38 cellular contexts compared by ENCODE assay signal in the genomic region with DNA sequence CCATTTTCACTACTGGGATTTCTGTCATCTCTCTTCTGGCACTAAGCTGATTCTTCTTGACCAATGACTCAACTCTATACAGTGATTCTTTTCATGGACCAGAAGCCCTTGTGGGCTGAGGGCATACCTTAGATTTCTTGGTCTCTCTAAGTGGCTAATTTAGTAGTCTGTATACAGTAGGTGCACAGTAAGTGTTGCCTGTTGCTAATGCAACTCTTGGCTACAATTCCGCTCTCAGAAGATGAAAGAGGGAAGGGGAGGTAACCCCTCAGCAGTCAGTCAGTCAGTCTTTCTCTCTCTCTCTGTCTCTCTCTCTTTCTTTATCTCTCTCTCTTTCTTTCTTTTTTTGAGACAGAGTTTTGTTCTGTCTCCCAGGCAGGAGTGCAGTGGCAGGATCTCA.
"Had no signal": no experiment of that assay in that cellular context is flagged by ENCODE, and none has a peak within 500 bp of the region (broad histone marks: within the 10 kb centered on the region; RNA-seq: fewer than 3 reads in every experiment).

No MANE protein-coding gene starts in this region.

- H3K4me3 Mint-ChIP-seq: activated CD4-positive, alpha-beta memory T cell treated with anti-CD3 and anti-CD28 coated beads, Interleukin-2, amount 10 ng/mL, durations not matched to agents 7 days and 5 days; activated CD4-positive, alpha-beta T cell treated with anti-CD3 and anti-CD28 coated beads for 36 hours; activated CD4-positive, alpha-beta T cell treated with anti-CD3 and anti-CD28 coated beads, Interleukin-2, amount 10 ng/mL, durations not matched to agents 7 days and 5 days; activated CD8-positive, alpha-beta memory T cell treated with anti-CD3 and anti-CD28 coated beads, Interleukin-2, amount 10 ng/mL, durations not matched to agents 7 days and 5 days; activated CD8-positive, alpha-beta T cell treated with anti-CD3 and anti-CD28 coated beads, Interleukin-2, amount 10 ng/mL, durations not matched to agents 7 days and 5 days; activated naive CD4-positive, alpha-beta T cell treated with anti-CD3 and anti-CD28 coated beads, Interleukin-2, amount 10 ng/mL, durations not matched to agents 7 days and 5 days; activated naive CD4-positive, alpha-beta T cell treated with anti-CD3 and anti-CD28 coated beads, Interleukin-2, amount 50 U/mL, for 24 hours; activated naive CD8-positive, alpha-beta T cell; activated naive CD8-positive, alpha-beta T cell treated with anti-CD3 and anti-CD28 coated beads, Interleukin-2, amount 10 ng/mL, durations not matched to agents 7 days and 5 days; activated naive CD8-positive, alpha-beta T cell treated with anti-CD3 and anti-CD28 coated beads, Interleukin-2, amount 50 U/mL, for 24 hours; activated T-cell treated with anti-CD3 and anti-CD28 coated beads, Interleukin-2, amount 50 U/mL, for 24 hours; brain; central memory CD8-positive, alpha-beta T cell; T-helper 1 cell treated with Interleukin-12 subunit alpha and Interleukin-12 subunit beta and Interleukin-4 antibody, amounts not matched to agents 30 μg/mL and 1 μg/mL, for 36 hours; T-helper 2 cell treated with Interferon-gamma antibody and Interleukin-4, amounts not matched to agents 5 μg/mL and 100 μg/mL, for 36 hours; WTC11 had no signal

- DNase-seq: activated CD4-positive, alpha-beta memory T cell treated with anti-CD3 and anti-CD28 coated beads, Interleukin-2, amount 10 ng/mL, durations not matched to agents 7 days and 5 days; activated CD4-positive, alpha-beta T cell treated with anti-CD3 and anti-CD28 coated beads for 1 hour; activated CD4-positive, alpha-beta T cell treated with anti-CD3 and anti-CD28 coated beads for 36 hours; activated CD4-positive, alpha-beta T cell treated with anti-CD3 and anti-CD28 coated beads for 48 hours; activated CD4-positive, alpha-beta T cell treated with anti-CD3 and anti-CD28 coated beads, Interleukin-2, amount 10 ng/mL, durations not matched to agents 7 days and 5 days; activated CD4-positive, alpha-beta T cell treated with anti-CD3 and anti-CD28 coated beads, Interleukin-2, amount 50 U/mL, for 48 hours; activated CD4-positive, CD25-positive, alpha-beta regulatory T cell; activated CD8-positive, alpha-beta memory T cell treated with anti-CD3 and anti-CD28 coated beads for 24 hours; activated CD8-positive, alpha-beta memory T cell treated with anti-CD3 and anti-CD28 coated beads, Interleukin-2, amount 10 ng/mL, durations not matched to agents 7 days and 5 days; activated CD8-positive, alpha-beta memory T cell treated with anti-CD3 and anti-CD28 coated beads, Interleukin-2, amount 50 U/mL, for 48 hours; activated CD8-positive, alpha-beta T cell treated with anti-CD3 and anti-CD28 coated beads, Interleukin-2, amount 10 ng/mL, durations not matched to agents 7 days and 5 days; activated effector memory CD4-positive, alpha-beta T cell treated with Interleukin-2 at 50 U/mL for 16 hours; activated gamma-delta T cell; activated naive CD4-positive, alpha-beta T cell treated with anti-CD3 and anti-CD28 coated beads, Interleukin-2, amount 10 ng/mL, durations not matched to agents 7 days and 5 days; activated naive CD4-positive, alpha-beta T cell treated with Interleukin-2 at 50 U/mL for 16 hours; activated naive CD8-positive, alpha-beta T cell treated with anti-CD3 and anti-CD28 coated beads, Interleukin-2, amount 10 ng/mL, durations not matched to agents 7 days and 5 days; activated naive CD8-positive, alpha-beta T cell treated with anti-CD3 and anti-CD28 coated beads, Interleukin-2, amount 50 U/mL, for 24 hours; activated T-cell treated with anti-CD3 and anti-CD28 coated beads, Interleukin-2, amount 50 U/mL, for 24 hours; activated T-cell treated with anti-CD3 and anti-CD28 coated beads, Interleukin-2, amount 50 U/mL, for 48 hours; amygdala; anterior cingulate cortex; caudate nucleus; cerebellar nuclear complex; T-helper 1 cell; T-helper 2 cell; T-helper 9 cell; WERI-Rb-1 had no signal

- H3K9me3 ChIP-seq: ascending aorta had no signal

- H3K36me3 ChIP-seq: ascending aorta, WERI-Rb-1 had no signal

- H3K4me3 ChIP-seq: ascending aorta, cardiac muscle cell had no signal

- H3K27ac ChIP-seq: ascending aorta, cardiac muscle cell, WERI-Rb-1 had no signal

- H3K27ac Mint-ChIP-seq: activated CD4-positive, alpha-beta memory T cell treated with anti-CD3 and anti-CD28 coated beads, Interleukin-2, amount 10 ng/mL, durations not matched to agents 7 days and 5 days; activated CD4-positive, alpha-beta T cell treated with anti-CD3 and anti-CD28 coated beads for 36 hours; activated CD4-positive, alpha-beta T cell treated with anti-CD3 and anti-CD28 coated beads, Interleukin-2, amount 10 ng/mL, durations not matched to agents 7 days and 5 days; activated CD8-positive, alpha-beta memory T cell treated with anti-CD3 and anti-CD28 coated beads, Interleukin-2, amount 10 ng/mL, durations not matched to agents 7 days and 5 days; activated CD8-positive, alpha-beta T cell treated with anti-CD3 and anti-CD28 coated beads, Interleukin-2, amount 10 ng/mL, durations not matched to agents 7 days and 5 days; activated naive CD4-positive, alpha-beta T cell treated with anti-CD3 and anti-CD28 coated beads, Interleukin-2, amount 10 ng/mL, durations not matched to agents 7 days and 5 days; activated naive CD4-positive, alpha-beta T cell treated with anti-CD3 and anti-CD28 coated beads, Interleukin-2, amount 50 U/mL, for 24 hours; activated naive CD8-positive, alpha-beta T cell; activated naive CD8-positive, alpha-beta T cell treated with anti-CD3 and anti-CD28 coated beads, Interleukin-2, amount 10 ng/mL, durations not matched to agents 7 days and 5 days; activated naive CD8-positive, alpha-beta T cell treated with anti-CD3 and anti-CD28 coated beads, Interleukin-2, amount 50 U/mL, for 24 hours; activated T-cell treated with anti-CD3 and anti-CD28 coated beads, Interleukin-2, amount 50 U/mL, for 24 hours; activated T-helper 2 cell treated with anti-CD3 and anti-CD28 coated beads, Interferon-gamma antibody, Interleukin-2, Interleukin-4, amounts not matched to agents 10 μg/mL and 5 μg/mL and 100 μg/mL, durations not matched to agents 14 hours and 24 hours and 36 hours; brain; T-helper 1 cell treated with Interleukin-12 subunit alpha and Interleukin-12 subunit beta and Interleukin-4 antibody, amounts not matched to agents 30 μg/mL and 1 μg/mL, for 36 hours; T-helper 2 cell treated with Interferon-gamma antibody and Interleukin-4, amounts not matched to agents 5 μg/mL and 100 μg/mL, for 36 hours; WTC11 had no signal

- H3K36me3 Mint-ChIP-seq: activated CD8-positive, alpha-beta memory T cell treated with anti-CD3 and anti-CD28 coated beads, Interleukin-2, amount 10 ng/mL, durations not matched to agents 7 days and 5 days; activated naive CD4-positive, alpha-beta T cell treated with anti-CD3 and anti-CD28 coated beads, Interleukin-2, amount 10 ng/mL, durations not matched to agents 7 days and 5 days; activated naive CD4-positive, alpha-beta T cell treated with anti-CD3 and anti-CD28 coated beads, Interleukin-2, amount 50 U/mL, for 24 hours; activated naive CD8-positive, alpha-beta T cell; activated naive CD8-positive, alpha-beta T cell treated with anti-CD3 and anti-CD28 coated beads, Interleukin-2, amount 10 ng/mL, durations not matched to agents 7 days and 5 days; WTC11 had no signal

- H3K9me3 Mint-ChIP-seq: activated CD4-positive, alpha-beta memory T cell treated with anti-CD3 and anti-CD28 coated beads, Interleukin-2, amount 10 ng/mL, durations not matched to agents 7 days and 5 days; activated CD4-positive, alpha-beta T cell treated with anti-CD3 and anti-CD28 coated beads, Interleukin-2, amount 10 ng/mL, durations not matched to agents 7 days and 5 days; activated naive CD4-positive, alpha-beta T cell treated with anti-CD3 and anti-CD28 coated beads, Interleukin-2, amount 10 ng/mL, durations not matched to agents 7 days and 5 days; activated naive CD4-positive, alpha-beta T cell treated with anti-CD3 and anti-CD28 coated beads, Interleukin-2, amount 50 U/mL, for 24 hours; activated naive CD8-positive, alpha-beta T cell treated with anti-CD3 and anti-CD28 coated beads, Interleukin-2, amount 10 ng/mL, durations not matched to agents 7 days and 5 days; activated naive CD8-positive, alpha-beta T cell treated with anti-CD3 and anti-CD28 coated beads, Interleukin-2, amount 50 U/mL, for 24 hours; activated T-cell treated with anti-CD3 and anti-CD28 coated beads, Interleukin-2, amount 50 U/mL, for 24 hours; activated T-helper 2 cell treated with anti-CD3 and anti-CD28 coated beads, Interferon-gamma antibody, Interleukin-2, Interleukin-4, amounts not matched to agents 10 μg/mL and 5 μg/mL and 100 μg/mL, durations not matched to agents 14 hours and 24 hours and 36 hours; brain; central memory CD8-positive, alpha-beta T cell; T-helper 1 cell treated with Interleukin-12 subunit alpha and Interleukin-12 subunit beta and Interleukin-4 antibody, amounts not matched to agents 30 μg/mL and 1 μg/mL, for 36 hours; T-helper 2 cell treated with Interferon-gamma antibody and Interleukin-4, amounts not matched to agents 5 μg/mL and 100 μg/mL, for 36 hours; WTC11 had no signal

- ATAC-seq: activated CD4-positive, alpha-beta T cell treated with anti-CD3 and anti-CD28 coated beads for 36 hours; activated CD4-positive, CD25-positive, alpha-beta regulatory T cell treated with anti-CD3 and anti-CD28 coated beads, Interleukin-2, amount 50 U/mL, for 24 hours; activated CD8-positive, alpha-beta memory T cell treated with anti-CD3 and anti-CD28 coated beads, Interleukin-2, amount 10 ng/mL, durations not matched to agents 7 days and 5 days; activated CD8-positive, alpha-beta T cell treated with anti-CD3 and anti-CD28 coated beads, Interleukin-2, amount 10 ng/mL, durations not matched to agents 7 days and 5 days; activated naive CD8-positive, alpha-beta T cell treated with anti-CD3 and anti-CD28 coated beads, Interleukin-2, amount 50 U/mL, for 24 hours; WTC11 had no signal

- H3K4me1 Mint-ChIP-seq: activated CD4-positive, alpha-beta memory T cell treated with anti-CD3 and anti-CD28 coated beads, Interleukin-2, amount 10 ng/mL, durations not matched to agents 7 days and 5 days; activated CD4-positive, alpha-beta T cell treated with anti-CD3 and anti-CD28 coated beads for 36 hours; activated CD4-positive, alpha-beta T cell treated with anti-CD3 and anti-CD28 coated beads, Interleukin-2, amount 10 ng/mL, durations not matched to agents 7 days and 5 days; activated CD8-positive, alpha-beta memory T cell treated with anti-CD3 and anti-CD28 coated beads, Interleukin-2, amount 10 ng/mL, durations not matched to agents 7 days and 5 days; activated naive CD4-positive, alpha-beta T cell treated with anti-CD3 and anti-CD28 coated beads, Interleukin-2, amount 10 ng/mL, durations not matched to agents 7 days and 5 days; activated naive CD4-positive, alpha-beta T cell treated with anti-CD3 and anti-CD28 coated beads, Interleukin-2, amount 50 U/mL, for 24 hours; activated naive CD8-positive, alpha-beta T cell treated with anti-CD3 and anti-CD28 coated beads, Interleukin-2, amount 10 ng/mL, durations not matched to agents 7 days and 5 days; activated naive CD8-positive, alpha-beta T cell treated with anti-CD3 and anti-CD28 coated beads, Interleukin-2, amount 50 U/mL, for 24 hours; brain; central memory CD8-positive, alpha-beta T cell; WTC11 had no signal

- H3K27me3 ChIP-seq: ascending aorta, cardiac muscle cell had no signal

- H3K27me3 Mint-ChIP-seq: activated CD4-positive, alpha-beta memory T cell treated with anti-CD3 and anti-CD28 coated beads, Interleukin-2, amount 10 ng/mL, durations not matched to agents 7 days and 5 days; activated CD4-positive, alpha-beta T cell treated with anti-CD3 and anti-CD28 coated beads, Interleukin-2, amount 10 ng/mL, durations not matched to agents 7 days and 5 days; activated T-cell treated with anti-CD3 and anti-CD28 coated beads, Interleukin-2, amount 50 U/mL, for 24 hours had no signal
